ENCODE assay signal across 15 cellular contexts in genomic region chr17:57971572-57971971, GRCh38.
"Had no signal": no experiment of that assay in that cellular context is flagged by ENCODE, and none has a peak within 500 bp of the region (broad histone marks: within the 10 kb centered on the region; RNA-seq: fewer than 3 reads in every experiment).

No MANE protein-coding gene starts in this region.

- H3K4me1 Mint-ChIP-seq: activated CD4-positive, alpha-beta memory T cell treated with anti-CD3 and anti-CD28 coated beads, Interleukin-2, amount 10 ng/mL, durations not matched to agents 7 days and 5 days; activated naive CD8-positive, alpha-beta T cell treated with anti-CD3 and anti-CD28 coated beads, Interleukin-2, amount 10 ng/mL, durations not matched to agents 7 days and 5 days had no signal

- H3K4me3 ChIP-seq: ascending aorta, thoracic aorta had no signal

- H3K27me3 ChIP-seq: ascending aorta had no signal

- H3K4me1 ChIP-seq: ascending aorta had no signal

- FAIRE-seq: urothelium cell line had no signal

- DNase-seq: activated CD4-positive, alpha-beta memory T cell treated with anti-CD3 and anti-CD28 coated beads, Interleukin-2, amount 10 ng/mL, durations not matched to agents 7 days and 5 days; activated CD4-positive, alpha-beta T cell treated with anti-CD3 and anti-CD28 coated beads for 1 hour; activated CD8-positive, alpha-beta memory T cell treated with anti-CD3 and anti-CD28 coated beads, Interleukin-2, amount 50 U/mL, for 48 hours; activated naive CD8-positive, alpha-beta T cell treated with anti-CD3 and anti-CD28 coated beads, Interleukin-2, amount 10 ng/mL, durations not matched to agents 7 days and 5 days; hippocampal formation; natural killer cell; occipital lobe; retina; stimulated activated CD4-positive, alpha-beta T cell treated with anti-CD3 and anti-CD28 coated beads, Interleukin-15, amount 100 ng/mL, for 24 hours; stimulated activated CD4-positive, alpha-beta T cell treated with anti-CD3 and anti-CD28 coated beads, Interleukin-4, amount 100 ng/mL, for 24 hours; T-helper 17 cell had no signal

- H3K9me3 Mint-ChIP-seq: activated CD4-positive, alpha-beta memory T cell treated with anti-CD3 and anti-CD28 coated beads, Interleukin-2, amount 10 ng/mL, durations not matched to agents 7 days and 5 days; activated naive CD8-positive, alpha-beta T cell treated with anti-CD3 and anti-CD28 coated beads, Interleukin-2, amount 10 ng/mL, durations not matched to agents 7 days and 5 days; natural killer cell; stimulated activated naive CD8-positive, alpha-beta T cell treated with anti-CD3 and anti-CD28 coated beads, Interleukin-15, Interleukin-2, amounts not matched to agents 100 ng/mL and 50 ng/mL, for 24 hours had no signal

- H3K27ac ChIP-seq: ascending aorta, thoracic aorta had no signal

- H3K9me3 ChIP-seq: ascending aorta, thoracic aorta had no signal

- H3K4me3 Mint-ChIP-seq: activated CD4-positive, alpha-beta memory T cell treated with anti-CD3 and anti-CD28 coated beads, Interleukin-2, amount 10 ng/mL, durations not matched to agents 7 days and 5 days; activated naive CD8-positive, alpha-beta T cell treated with anti-CD3 and anti-CD28 coated beads, Interleukin-2, amount 10 ng/mL, durations not matched to agents 7 days and 5 days; natural killer cell; stimulated activated naive CD8-positive, alpha-beta T cell treated with anti-CD3 and anti-CD28 coated beads, Interleukin-15, Interleukin-2, amounts not matched to agents 100 ng/mL and 50 ng/mL, for 24 hours had no signal

- H3K27me3 Mint-ChIP-seq: activated naive CD8-positive, alpha-beta T cell treated with anti-CD3 and anti-CD28 coated beads, Interleukin-2, amount 10 ng/mL, durations not matched to agents 7 days and 5 days; stimulated activated naive CD8-positive, alpha-beta T cell treated with anti-CD3 and anti-CD28 coated beads, Interleukin-15, Interleukin-2, amounts not matched to agents 100 ng/mL and 50 ng/mL, for 24 hours; T-helper 17 cell had no signal

- H3K27ac Mint-ChIP-seq: activated CD4-positive, alpha-beta memory T cell treated with anti-CD3 and anti-CD28 coated beads, Interleukin-2, amount 10 ng/mL, durations not matched to agents 7 days and 5 days; activated naive CD8-positive, alpha-beta T cell treated with anti-CD3 and anti-CD28 coated beads, Interleukin-2, amount 10 ng/mL, durations not matched to agents 7 days and 5 days; stimulated activated naive CD8-positive, alpha-beta T cell treated with anti-CD3 and anti-CD28 coated beads, Interleukin-15, Interleukin-2, amounts not matched to agents 100 ng/mL and 50 ng/mL, for 24 hours; T-helper 17 cell had no signal

- ATAC-seq: natural killer cell, T-helper 17 cell had no signal
